ENCODE assay signal across 9 cellular contexts in the genomic region with DNA sequence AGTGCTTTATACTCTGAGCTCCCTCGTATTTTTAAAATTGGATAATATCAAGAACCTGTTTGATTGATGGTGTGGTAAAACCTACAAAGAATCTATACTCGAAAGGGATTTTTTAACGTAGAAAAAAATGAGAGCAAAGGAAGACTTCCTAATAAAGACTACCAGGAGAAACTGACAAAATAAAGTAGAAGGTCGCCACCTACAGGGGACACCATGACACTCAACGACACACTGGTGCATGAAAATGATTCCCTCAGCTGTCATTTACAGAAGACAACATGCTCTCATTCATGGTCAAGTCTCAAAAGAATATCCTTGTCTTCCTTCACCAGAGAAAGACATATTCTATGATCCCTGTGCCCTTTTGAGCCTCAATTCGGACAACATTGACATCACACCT. TPM values are rescaled to one million over a fixed set of nuclear protein-coding genes. Genes with fewer than 3 reads are reported as not detected.
A peak's percentile ranks its signal among the peaks of the same experiment; 100 is the strongest.
DNase-seq lines count a peak whose midpoint lies in the region; ATAC-seq, FAIRE-seq and TF ChIP-seq lines count a peak whose summit lies in the region.
"Had no signal": no experiment of that assay in that cellular context is flagged by ENCODE, and none has a peak within 500 bp of the region (broad histone marks: within the 10 kb centered on the region; RNA-seq: fewer than 3 reads in every experiment).

No MANE protein-coding gene starts in this region.

- H3K27ac ChIP-seq in body of pancreas (no peak overlapping the region), kidney (ENCODE audit: low read depth in 2 of 2, low read length in 2 of 2) (no peak overlapping the region)
- H3K27ac ChIP-seq: SK-N-MC had no signal

- intact Hi-C loops in body of pancreas (cut with DNase I) (no loop called here), kidney (cut with DNase I) (no loop called here), lower leg skin (cut with DNase I; ENCODE audit: low total_unique reads) (no loop called here)

- H3K4me3 ChIP-seq in body of pancreas (no peak overlapping the region), kidney (ENCODE audit: low read length in 2 of 2) (no peak overlapping the region), lower leg skin (ENCODE audit: low read depth, poor library complexity, severe bottlenecking) (no peak overlapping the region)
- H3K4me3 ChIP-seq: SK-N-MC had no signal

- H3K36me3 ChIP-seq in body of pancreas (replicated peaks in 1 of 2; ENCODE audit: insufficient read depth in 1 of 2, low read depth in 2 of 2) (no peaks in the 10 kb centered on the region), kidney (ENCODE audit: control insufficient read depth in 1 of 2, insufficient read depth in 2 of 2, low read length in 2 of 2) (no peaks in the 10 kb centered on the region)

- ATAC-seq in HG02885 (IDR thresholded peaks at IDR 0.05; ENCODE audit: poor library complexity, unreplicated experiment) (peak; percentile 63), body of pancreas (peak; percentile 70), GM19351 (IDR thresholded peaks at IDR 0.05; ENCODE audit: unreplicated experiment) (no peak)

- no peak for TF ChIP-seq POLR2A in body of pancreas (IDR thresholded peaks at IDR 0.05)
- TF ChIP-seq POLR2A in lower leg skin (IDR thresholded peaks at IDR 0.05), result no peak

- H3K9ac ChIP-seq in kidney (ENCODE audit: low read length in 2 of 2), result no peak overlapping the region

- TF ChIP-seq CTCF in D721Med (IDR thresholded peaks at IDR 0.05; ENCODE audit: insufficient read depth, missing control alignments) (peak; percentile 78), body of pancreas (IDR thresholded peaks at IDR 0.05) (peak; percentile 20 to 84 (median 70)), kidney (IDR thresholded peaks at IDR 0.05; ENCODE audit: borderline replicate concordance, extremely low read depth, insufficient read depth) (peak; percentile 70), lower leg skin (IDR thresholded peaks at IDR 0.05) (no peak)

- H3K4me1 ChIP-seq in body of pancreas (peaks cover 38% of the 10 kb centered on the region), kidney (ENCODE audit: control insufficient read depth in 1 of 2, insufficient read depth in 1 of 2, low read depth in 1 of 2, low read length in 2 of 2) (peaks cover 4 to 27% of the 10 kb centered on the region in 2 donors)

- no peaks in the 10 kb centered on the region for H3K27me3 ChIP-seq in body of pancreas

- FAIRE-seq in D721Med (lab: Jason Lieb, UNC) (peak; percentile 96), kidney (lab: Jason Lieb, UNC) (peak; percentile 84)

- 7 to 8% methylated on average over 6 of the region's 6 CpGs for whole genome bisulfite sequencing in body of pancreas, 2 donors
- 35 to 45% methylated on average over 6 of the region's 6 CpGs for WGBS in lower leg skin, 2 donors

- H3K9me3 ChIP-seq in body of pancreas (no peaks in the 10 kb centered on the region), kidney (ENCODE audit: control insufficient read depth in 1 of 2, low read length in 2 of 2) (no peaks in the 10 kb centered on the region)

- DNase-seq in D721Med (ENCODE audit: insufficient read length, low spot score) (peak; percentile 28), RPMI7951 (ENCODE audit: low read depth) (peak; percentile 50), body of pancreas (peak; percentile 58 to 76 (median 72)), kidney (no peak), lower leg skin (ENCODE audit: low spot score in 2 of 2) (no peak)
- peak; percentile 20 for DNase-seq in stimulated activated naive CD4-positive, alpha-beta T cell treated with Interleukin-2 at 50 U/mL for 16 hours (lab: John Stamatoyannopoulos, UW)

RNA-seq across cellular contexts. Expression of a gene that starts 10.1 kb away (rescaled TPM):
- 4.0 and 9.1 TPM in 2 replicates for total RNA-seq in RPMI7951 (2014; rRNA removed; shearing (Covaris generic))
- total RNA-seq in body of pancreas, result 1 to 10 TPM; 5.2 to 7.3 TPM
- 31.4 TPM for total RNA-seq in kidney
- polyA plus RNA-seq in kidney (ENCODE audit: insufficient read depth, low read depth, low replicate concordance), result 4.4 TPM
- total RNA-seq in lower leg skin, result 10 to 100 TPM; 44.4 to 70.9 (median 53.2) TPM

Comparison
In these comparisons a context has a peak if more than half of its experiments do, and no peak if none do; other contexts are left out.
1. DNase-seq: peak in D721Med (single experiment), RPMI7951 (single experiment), body of pancreas (4 of 4) and stimulated activated naive CD4-positive, alpha-beta T cell treated with Interleukin-2 at 50 U/mL for 16 hours (single experiment); none in kidney (single experiment) and lower leg skin (0 of 2).
2. CTCF ChIP-seq: peak in D721Med (single experiment), body of pancreas (7 of 7) and kidney (single experiment); none in lower leg skin (0 of 3).